In the genomic region with DNA sequence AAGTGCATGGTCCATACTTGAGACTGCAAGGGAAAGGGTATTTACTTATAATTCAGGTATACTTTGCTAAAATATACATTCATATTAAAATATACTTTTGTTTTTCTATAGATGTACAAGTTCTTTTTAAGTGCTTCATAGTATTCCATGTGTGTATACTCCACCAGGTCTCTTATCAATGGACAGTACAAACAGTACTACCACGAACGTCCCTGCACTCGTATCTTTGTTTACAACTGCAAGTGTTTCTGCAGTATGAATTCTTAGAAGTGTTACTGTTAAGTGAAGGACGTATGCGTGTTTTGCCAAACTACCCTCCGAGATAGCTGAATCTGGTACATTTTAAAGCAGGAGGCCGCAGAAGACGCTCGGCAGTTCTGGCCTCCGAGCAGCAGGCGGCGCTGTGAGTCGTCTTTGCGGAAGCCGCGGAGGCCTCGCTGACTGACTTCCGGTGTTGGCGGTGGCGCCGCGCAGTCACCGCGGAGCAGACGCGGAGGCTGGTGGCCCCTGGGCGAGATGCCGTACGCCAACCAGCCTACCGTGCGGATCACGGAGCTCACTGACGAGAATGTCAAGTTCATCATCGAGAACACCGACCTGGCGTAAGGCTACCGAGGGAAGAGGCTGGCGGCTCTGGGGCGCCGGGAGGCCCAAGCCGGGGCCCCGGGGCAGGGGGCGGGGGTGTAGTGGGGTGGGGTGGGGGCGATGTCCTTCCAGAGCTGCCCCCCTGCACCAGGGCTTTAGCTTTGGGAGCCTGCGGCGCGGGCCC, we compare ENCODE assay signal across 1 cellular context.
TF ChIP-seq lines count a peak whose summit lies in the region.

A gene (plus strand): TSS at position 471 of the 769 bp plus-strand sequence. CDS start 46 bp downstream, at position 517.

TF ChIP-seq in HEK293, 187 proteins besides CTCF, POLR2A, EP300 and RAD21 (continued from another document and continues in another):
- TF ChIP-seq, protein P1, sequence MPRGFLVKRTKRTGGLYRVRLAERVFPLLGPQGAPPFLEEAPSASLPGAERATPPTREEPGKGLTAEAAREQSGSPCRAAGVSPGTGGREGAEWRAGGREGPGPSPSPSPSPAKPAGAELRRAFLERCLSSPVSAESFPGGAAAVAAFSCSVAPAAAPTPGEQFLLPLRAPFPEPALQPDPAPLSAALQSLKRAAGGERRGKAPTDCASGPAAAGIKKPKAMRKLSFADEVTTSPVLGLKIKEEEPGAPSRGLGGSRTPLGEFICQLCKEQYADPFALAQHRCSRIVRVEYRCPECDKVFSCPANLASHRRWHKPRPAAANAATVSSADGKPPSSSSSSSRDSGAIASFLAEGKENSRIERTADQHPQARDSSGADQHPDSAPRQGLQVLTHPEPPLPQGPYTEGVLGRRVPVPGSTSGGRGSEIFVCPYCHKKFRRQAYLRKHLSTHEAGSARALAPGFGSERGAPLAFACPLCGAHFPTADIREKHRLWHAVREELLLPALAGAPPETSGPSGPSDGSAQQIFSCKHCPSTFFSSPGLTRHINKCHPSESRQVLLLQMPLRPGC (tag by site-specific recombination; IDR thresholded peaks at IDR 0.05): peak; percentile 53; the same call in 1 of the 2 replicates
- TF ChIP-seq ZSCAN30 (tag by site-specific recombination; IDR thresholded peaks at IDR 0.05) (peak; percentile 69), SP2 (tag by site-specific recombination; IDR thresholded peaks at IDR 0.05) (peak; percentile 73), ZXDB (tag by site-specific recombination; IDR thresholded peaks at IDR 0.05) (peak; percentile 88), ZNF560 (tag by site-specific recombination; IDR thresholded peaks at IDR 0.05; ENCODE audit: borderline replicate concordance) (no peak), ZNF629 (tag by site-specific recombination; IDR thresholded peaks at IDR 0.05) (peak; percentile 76), KLF7 (tag by site-specific recombination; IDR thresholded peaks at IDR 0.05; ENCODE audit: borderline replicate concordance) (no peak), ZBTB48 (tag by site-specific recombination; IDR thresholded peaks at IDR 0.05) (peak; percentile 49; the same call in 1 of the 2 replicates), MYNN (tag by site-specific recombination; IDR thresholded peaks at IDR 0.05; ENCODE audit: borderline replicate concordance) (no peak), KLF8 (tag by site-specific recombination; IDR thresholded peaks at IDR 0.05) (peak; percentile 34; the same call in 1 of the 2 replicates), ZNF37A (tag by site-specific recombination; IDR thresholded peaks at IDR 0.05) (no peak), ZEB2 (tag by site-specific recombination; IDR thresholded peaks at IDR 0.05) (0 out of 2 replicates have a peak, but pooled peaks have one; percentile 49), ZNF24 (tag by site-specific recombination; IDR thresholded peaks at IDR 0.05) (peak; percentile 84; the same call in 1 of the 2 replicates), SCRT2 (tag by site-specific recombination; IDR thresholded peaks at IDR 0.05) (0 out of 2 replicates have a peak, but pooled peaks have one; percentile 12), ZNF2 (tag by site-specific recombination; IDR thresholded peaks at IDR 0.05) (0 out of 2 replicates have a peak, but pooled peaks have one; percentile 45), ZNF843 (tag by site-specific recombination; IDR thresholded peaks at IDR 0.05) (peak; percentile 52; the same call in 1 of the 2 replicates), IKZF3 (tag by site-specific recombination; IDR thresholded peaks at IDR 0.05) (no peak), MEIS1 (CRISPR knock-in tag; IDR thresholded peaks at IDR 0.05; ENCODE audit: borderline replicate concordance) (no peak), EGR2 (tag by site-specific recombination; IDR thresholded peaks at IDR 0.05; ENCODE audit: low read depth) (no peak), KLF9 (tag by site-specific recombination; IDR thresholded peaks at IDR 0.05; ENCODE audit: low read depth) (peak; percentile 29; the same call in 1 of the 2 replicates), ZBTB20 (tag by site-specific recombination; IDR thresholded peaks at IDR 0.05) (peak; percentile 57; the same call in 1 of the 2 replicates), ZNF548 (tag by site-specific recombination; IDR thresholded peaks at IDR 0.05) (no peak), ZNF223 (tag by site-specific recombination; IDR thresholded peaks at IDR 0.05) (no peak), HOXC10 (CRISPR knock-in tag; IDR thresholded peaks at IDR 0.05) (no peak), TRIM28 (IDR thresholded peaks at IDR 0.05; ENCODE audit: borderline replicate concordance, low read length) (0 out of 2 replicates have a peak, but pooled peaks have one; percentile 18), ZFP69B (tag by site-specific recombination; IDR thresholded peaks at IDR 0.05) (no peak), ZNF10 (tag by site-specific recombination; IDR thresholded peaks at IDR 0.05) (peak; percentile 46; the same call in 1 of the 2 replicates), BCL11B (tag by site-specific recombination; IDR thresholded peaks at IDR 0.05; ENCODE audit: low read depth) (no peak), ZNF302 (tag by site-specific recombination; IDR thresholded peaks at IDR 0.05; ENCODE audit: low read depth) (no peak), ZNF510 (tag by site-specific recombination; IDR thresholded peaks at IDR 0.05; ENCODE audit: insufficient replicate concordance) (no peak), ZNF354C (tag by site-specific recombination; IDR thresholded peaks at IDR 0.05; ENCODE audit: borderline replicate concordance, low read depth) (no peak), ZNF521 (tag by site-specific recombination; IDR thresholded peaks at IDR 0.05) (no peak), ZIC2 (tag by site-specific recombination; IDR thresholded peaks at IDR 0.05) (no peak), ZNF138 (tag by site-specific recombination; IDR thresholded peaks at IDR 0.05; ENCODE audit: borderline replicate concordance) (no peak), ZNF792 (tag by site-specific recombination; IDR thresholded peaks at IDR 0.05) (no peak), ZNF561 (tag by site-specific recombination; IDR thresholded peaks at IDR 0.05; ENCODE audit: borderline replicate concordance) (peak; percentile 87), ZNF324 (tag by site-specific recombination; IDR thresholded peaks at IDR 0.05) (peak; percentile 29; the same call in 1 of the 2 replicates), YY2 (tag by site-specific recombination; IDR thresholded peaks at IDR 0.05) (peak; percentile 76)
- TF ChIP-seq, protein P2, sequence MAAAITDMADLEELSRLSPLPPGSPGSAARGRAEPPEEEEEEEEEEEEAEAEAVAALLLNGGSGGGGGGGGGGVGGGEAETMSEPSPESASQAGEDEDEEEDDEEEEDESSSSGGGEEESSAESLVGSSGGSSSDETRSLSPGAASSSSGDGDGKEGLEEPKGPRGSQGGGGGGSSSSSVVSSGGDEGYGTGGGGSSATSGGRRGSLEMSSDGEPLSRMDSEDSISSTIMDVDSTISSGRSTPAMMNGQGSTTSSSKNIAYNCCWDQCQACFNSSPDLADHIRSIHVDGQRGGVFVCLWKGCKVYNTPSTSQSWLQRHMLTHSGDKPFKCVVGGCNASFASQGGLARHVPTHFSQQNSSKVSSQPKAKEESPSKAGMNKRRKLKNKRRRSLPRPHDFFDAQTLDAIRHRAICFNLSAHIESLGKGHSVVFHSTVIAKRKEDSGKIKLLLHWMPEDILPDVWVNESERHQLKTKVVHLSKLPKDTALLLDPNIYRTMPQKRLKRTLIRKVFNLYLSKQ (tag by site-specific recombination; IDR thresholded peaks at IDR 0.05; ENCODE audit: borderline replicate concordance): no peak
- TF ChIP-seq, protein P3, sequence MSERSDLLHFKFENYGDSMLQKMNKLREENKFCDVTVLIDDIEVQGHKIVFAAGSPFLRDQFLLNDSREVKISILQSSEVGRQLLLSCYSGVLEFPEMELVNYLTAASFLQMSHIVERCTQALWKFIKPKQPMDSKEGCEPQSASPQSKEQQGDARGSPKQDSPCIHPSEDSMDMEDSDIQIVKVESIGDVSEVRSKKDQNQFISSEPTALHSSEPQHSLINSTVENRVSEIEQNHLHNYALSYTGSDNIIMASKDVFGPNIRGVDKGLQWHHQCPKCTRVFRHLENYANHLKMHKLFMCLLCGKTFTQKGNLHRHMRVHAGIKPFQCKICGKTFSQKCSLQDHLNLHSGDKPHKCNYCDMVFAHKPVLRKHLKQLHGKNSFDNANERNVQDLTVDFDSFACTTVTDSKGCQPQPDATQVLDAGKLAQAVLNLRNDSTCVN (tag by site-specific recombination; optimal IDR thresholded peaks at IDR 0.05): peak; percentile 61
- TF ChIP-seq, protein P4, sequence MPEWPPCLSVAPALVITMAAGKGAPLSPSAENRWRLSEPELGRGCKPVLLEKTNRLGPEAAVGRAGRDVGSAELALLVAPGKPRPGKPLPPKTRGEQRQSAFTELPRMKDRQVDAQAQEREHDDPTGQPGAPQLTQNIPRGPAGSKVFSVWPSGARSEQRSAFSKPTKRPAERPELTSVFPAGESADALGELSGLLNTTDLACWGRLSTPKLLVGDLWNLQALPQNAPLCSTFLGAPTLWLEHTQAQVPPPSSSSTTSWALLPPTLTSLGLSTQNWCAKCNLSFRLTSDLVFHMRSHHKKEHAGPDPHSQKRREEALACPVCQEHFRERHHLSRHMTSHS (tag by site-specific recombination; IDR thresholded peaks at IDR 0.05): no peak
- TF ChIP-seq, protein P5, sequence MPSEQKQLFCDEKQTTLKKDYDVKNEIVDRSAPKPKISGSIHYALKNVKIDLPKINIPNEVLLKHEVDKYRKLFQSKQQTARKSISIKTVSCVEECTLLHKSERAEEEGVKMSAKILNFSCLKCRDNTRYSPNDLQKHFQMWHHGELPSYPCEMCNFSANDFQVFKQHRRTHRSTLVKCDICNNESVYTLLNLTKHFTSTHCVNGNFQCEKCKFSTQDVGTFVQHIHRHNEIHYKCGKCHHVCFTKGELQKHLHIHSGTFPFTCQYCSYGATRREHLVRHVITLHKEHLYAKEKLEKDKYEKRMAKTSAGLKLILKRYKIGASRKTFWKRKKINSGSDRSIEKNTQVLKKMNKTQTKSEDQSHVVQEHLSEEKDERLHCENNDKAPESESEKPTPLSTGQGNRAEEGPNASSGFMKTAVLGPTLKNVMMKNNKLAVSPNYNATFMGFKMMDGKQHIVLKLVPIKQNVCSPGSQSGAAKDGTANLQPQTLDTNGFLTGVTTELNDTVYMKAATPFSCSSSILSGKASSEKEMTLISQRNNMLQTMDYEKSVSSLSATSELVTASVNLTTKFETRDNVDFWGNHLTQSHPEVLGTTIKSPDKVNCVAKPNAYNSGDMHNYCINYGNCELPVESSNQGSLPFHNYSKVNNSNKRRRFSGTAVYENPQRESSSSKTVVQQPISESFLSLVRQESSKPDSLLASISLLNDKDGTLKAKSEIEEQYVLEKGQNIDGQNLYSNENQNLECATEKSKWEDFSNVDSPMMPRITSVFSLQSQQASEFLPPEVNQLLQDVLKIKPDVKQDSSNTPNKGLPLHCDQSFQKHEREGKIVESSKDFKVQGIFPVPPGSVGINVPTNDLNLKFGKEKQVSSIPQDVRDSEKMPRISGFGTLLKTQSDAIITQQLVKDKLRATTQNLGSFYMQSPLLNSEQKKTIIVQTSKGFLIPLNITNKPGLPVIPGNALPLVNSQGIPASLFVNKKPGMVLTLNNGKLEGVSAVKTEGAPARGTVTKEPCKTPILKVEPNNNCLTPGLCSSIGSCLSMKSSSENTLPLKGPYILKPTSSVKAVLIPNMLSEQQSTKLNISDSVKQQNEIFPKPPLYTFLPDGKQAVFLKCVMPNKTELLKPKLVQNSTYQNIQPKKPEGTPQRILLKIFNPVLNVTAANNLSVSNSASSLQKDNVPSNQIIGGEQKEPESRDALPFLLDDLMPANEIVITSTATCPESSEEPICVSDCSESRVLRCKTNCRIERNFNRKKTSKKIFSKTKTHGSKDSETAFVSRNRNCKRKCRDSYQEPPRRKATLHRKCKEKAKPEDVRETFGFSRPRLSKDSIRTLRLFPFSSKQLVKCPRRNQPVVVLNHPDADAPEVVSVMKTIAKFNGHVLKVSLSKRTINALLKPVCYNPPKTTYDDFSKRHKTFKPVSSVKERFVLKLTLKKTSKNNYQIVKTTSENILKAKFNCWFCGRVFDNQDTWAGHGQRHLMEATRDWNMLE (tag by site-specific recombination; conservative IDR thresholded peaks at IDR 0.05; ENCODE audit: low read depth): peak; percentile 87
- TF ChIP-seq, protein P6, sequence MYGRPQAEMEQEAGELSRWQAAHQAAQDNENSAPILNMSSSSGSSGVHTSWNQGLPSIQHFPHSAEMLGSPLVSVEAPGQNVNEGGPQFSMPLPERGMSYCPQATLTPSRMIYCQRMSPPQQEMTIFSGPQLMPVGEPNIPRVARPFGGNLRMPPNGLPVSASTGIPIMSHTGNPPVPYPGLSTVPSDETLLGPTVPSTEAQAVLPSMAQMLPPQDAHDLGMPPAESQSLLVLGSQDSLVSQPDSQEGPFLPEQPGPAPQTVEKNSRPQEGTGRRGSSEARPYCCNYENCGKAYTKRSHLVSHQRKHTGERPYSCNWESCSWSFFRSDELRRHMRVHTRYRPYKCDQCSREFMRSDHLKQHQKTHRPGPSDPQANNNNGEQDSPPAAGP (tag by site-specific recombination; IDR thresholded peaks at IDR 0.05): peak; percentile 68
- TF ChIP-seq, protein P7, sequence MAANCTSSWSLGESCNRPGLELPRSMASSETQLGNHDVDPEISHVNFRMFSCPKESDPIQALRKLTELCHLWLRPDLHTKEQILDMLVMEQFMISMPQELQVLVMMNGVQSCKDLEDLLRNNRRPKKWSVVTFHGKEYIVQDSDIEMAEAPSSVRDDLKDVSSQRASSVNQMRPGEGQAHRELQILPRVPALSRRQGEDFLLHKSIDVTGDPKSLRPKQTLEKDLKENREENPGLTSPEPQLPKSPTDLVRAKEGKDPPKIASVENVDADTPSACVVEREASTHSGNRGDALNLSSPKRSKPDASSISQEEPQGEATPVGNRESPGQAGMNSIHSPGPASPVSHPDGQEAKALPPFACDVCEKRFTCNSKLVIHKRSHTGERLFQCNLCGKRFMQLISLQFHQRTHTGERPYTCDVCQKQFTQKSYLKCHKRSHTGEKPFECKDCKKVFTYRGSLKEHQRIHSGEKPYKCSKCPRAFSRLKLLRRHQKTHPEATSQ (tag by site-specific recombination; IDR thresholded peaks at IDR 0.05): peak; percentile 86
- TF ChIP-seq, protein P8, sequence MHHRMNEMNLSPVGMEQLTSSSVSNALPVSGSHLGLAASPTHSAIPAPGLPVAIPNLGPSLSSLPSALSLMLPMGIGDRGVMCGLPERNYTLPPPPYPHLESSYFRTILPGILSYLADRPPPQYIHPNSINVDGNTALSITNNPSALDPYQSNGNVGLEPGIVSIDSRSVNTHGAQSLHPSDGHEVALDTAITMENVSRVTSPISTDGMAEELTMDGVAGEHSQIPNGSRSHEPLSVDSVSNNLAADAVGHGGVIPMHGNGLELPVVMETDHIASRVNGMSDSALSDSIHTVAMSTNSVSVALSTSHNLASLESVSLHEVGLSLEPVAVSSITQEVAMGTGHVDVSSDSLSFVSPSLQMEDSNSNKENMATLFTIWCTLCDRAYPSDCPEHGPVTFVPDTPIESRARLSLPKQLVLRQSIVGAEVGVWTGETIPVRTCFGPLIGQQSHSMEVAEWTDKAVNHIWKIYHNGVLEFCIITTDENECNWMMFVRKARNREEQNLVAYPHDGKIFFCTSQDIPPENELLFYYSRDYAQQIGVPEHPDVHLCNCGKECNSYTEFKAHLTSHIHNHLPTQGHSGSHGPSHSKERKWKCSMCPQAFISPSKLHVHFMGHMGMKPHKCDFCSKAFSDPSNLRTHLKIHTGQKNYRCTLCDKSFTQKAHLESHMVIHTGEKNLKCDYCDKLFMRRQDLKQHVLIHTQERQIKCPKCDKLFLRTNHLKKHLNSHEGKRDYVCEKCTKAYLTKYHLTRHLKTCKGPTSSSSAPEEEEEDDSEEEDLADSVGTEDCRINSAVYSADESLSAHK (tag by site-specific recombination; IDR thresholded peaks at IDR 0.05): 0 out of 2 replicates have a peak, but pooled peaks have one; percentile 37
